16 cellular contexts compared by ENCODE assay signal in genomic region chr20:47974234-47974878, GRCh38.
DNase-seq lines count a peak whose midpoint lies in the region; ATAC-seq and TF ChIP-seq lines count a peak whose summit lies in the region.
"Had no signal": no experiment of that assay in that cellular context is flagged by ENCODE, and none has a peak within 500 bp of the region (broad histone marks: within the 10 kb centered on the region; RNA-seq: fewer than 3 reads in every experiment).

No MANE protein-coding gene starts in this region.

- no peak overlapping the region for H3K4me2 ChIP-seq in trophoblast cell (ENCODE audit: low read length)

- no peak overlapping the region for H3K9ac ChIP-seq in trophoblast cell (ENCODE audit: low read length)

- no peak overlapping the region for H3K18ac ChIP-seq in trophoblast cell (ENCODE audit: low read length)

- peak; percentile 16 for DNase-seq in natural killer cell treated with Interleukin-12 subunit alpha and Interleukin-12 subunit beta and Interleukin-15 and Interleukin-18, amount 100 ng/mL, for 72 hours (ENCODE audit: low spot score)
- no peak for DNase-seq in natural killer cell
- peak; percentile 59 for DNase-seq in chondrocyte (ENCODE audit: low spot score)
- no peak for DNase-seq in trophoblast cell
- no peak for DNase-seq in foreskin keratinocyte
- no peak for DNase-seq in vagina (ENCODE audit: extremely low spot score in 2 of 2)
- DNase-seq in left lung = no peak
- DNase-seq: AML-193; CD4-positive, alpha-beta memory T cell; GOT3; KBM-7; NCI-H1048; NCI-H226; NCI-H526 treated with DMSO at 0.1 percent for 48 hours; SHP77 had no signal

- peak overlapping the region; percentile 21 for H2BK120ac ChIP-seq in trophoblast cell (ENCODE audit: insufficient read depth, low read length, poor library complexity)

- H2BK12ac ChIP-seq in trophoblast cell (ENCODE audit: low read length) = peak overlapping the region; percentile 40

- H2BK5ac ChIP-seq in trophoblast cell (ENCODE audit: low read depth, low read length, poor library complexity) = peak overlapping the region; percentile 4

- H3K79me2 ChIP-seq in trophoblast cell (ENCODE audit: control insufficient read depth, insufficient read depth, low read length, poor library complexity) = no peaks in the 10 kb centered on the region

- no peak overlapping the region for H3K4me3 Mint-ChIP-seq in natural killer cell treated with Interleukin-12 subunit alpha and Interleukin-12 subunit beta and Interleukin-15 and Interleukin-18, amount 100 ng/mL, for 72 hours
- H3K4me3 Mint-ChIP-seq in natural killer cell (no peak overlapping the region), chondrocyte (ENCODE audit: unreplicated experiment) (no peak overlapping the region)

- no peak overlapping the region for H2AFZ ChIP-seq in trophoblast cell (ENCODE audit: insufficient read depth, low read length, poor library complexity)

- H3K36me3 ChIP-seq in trophoblast cell (ENCODE audit: control insufficient read depth in 1 of 2, insufficient read depth in 2 of 2, low read length in 2 of 2) (no peaks in the 10 kb centered on the region), vagina (no peaks in the 10 kb centered on the region), left lung (no peaks in the 10 kb centered on the region)

- H4K12ac ChIP-seq in trophoblast cell (ENCODE audit: low read depth, low read length) = no peak overlapping the region

- no peak overlapping the region for H3K27ac Mint-ChIP-seq in natural killer cell treated with Interleukin-12 subunit alpha and Interleukin-12 subunit beta and Interleukin-15 and Interleukin-18, amount 100 ng/mL, for 72 hours
- no peak overlapping the region for H3K27ac Mint-ChIP-seq in natural killer cell
- no peak overlapping the region for H3K27ac Mint-ChIP-seq in chondrocyte (ENCODE audit: unreplicated experiment)
- H3K27ac Mint-ChIP-seq: CD4-positive, alpha-beta memory T cell had no signal

- H3K4me1 ChIP-seq in trophoblast cell (ENCODE audit: control insufficient read depth in 1 of 2, insufficient read depth in 2 of 2, low read length in 2 of 2) (peaks cover 18 to 35% of the 10 kb centered on the region in 2 experiments), foreskin keratinocyte (no peaks in the 10 kb centered on the region), vagina (peaks cover 22% of the 10 kb centered on the region), left lung (peaks cover 0 to 9% of the 10 kb centered on the region in 2 donors)

- peak overlapping the region; percentile 18 for H2AK5ac ChIP-seq in trophoblast cell (ENCODE audit: low read length)

- H3K23ac ChIP-seq in trophoblast cell (ENCODE audit: low read length) = no peak overlapping the region

- H3K27ac ChIP-seq in trophoblast cell (ENCODE audit: low read depth, low read length) (no peak overlapping the region), foreskin keratinocyte (no peak overlapping the region), vagina (no peak overlapping the region), left lung (no peak overlapping the region)

- intact Hi-C loops in natural killer cell (cut with micrococcal nuclease) = no loop called here
- intact Hi-C loops in vagina (cut with DNase I) = no loop called here
- intact Hi-C loops in left lung (cut with DNase I) = no loop called here

- H4K8ac ChIP-seq in trophoblast cell (ENCODE audit: low read depth, low read length) = no peak overlapping the region

- no peak overlapping the region for H3K4ac ChIP-seq in trophoblast cell (ENCODE audit: low read depth, low read length)

- no peaks in the 10 kb centered on the region for H3K36me3 Mint-ChIP-seq in natural killer cell treated with Interleukin-12 subunit alpha and Interleukin-12 subunit beta and Interleukin-15 and Interleukin-18, amount 100 ng/mL, for 72 hours
- no peaks in the 10 kb centered on the region for H3K36me3 Mint-ChIP-seq in natural killer cell
- H3K36me3 Mint-ChIP-seq in chondrocyte (ENCODE audit: low read depth) = no peaks in the 10 kb centered on the region
- H3K36me3 Mint-ChIP-seq: CD4-positive, alpha-beta memory T cell had no signal

- no peaks in the 10 kb centered on the region for H3K4me1 Mint-ChIP-seq in natural killer cell treated with Interleukin-12 subunit alpha and Interleukin-12 subunit beta and Interleukin-15 and Interleukin-18, amount 100 ng/mL, for 72 hours (ENCODE audit: low read depth in 2 of 2)
- no peaks in the 10 kb centered on the region for H3K4me1 Mint-ChIP-seq in natural killer cell
- peaks cover 40% of the 10 kb centered on the region for H3K4me1 Mint-ChIP-seq in chondrocyte (ENCODE audit: low read depth)

- H3K9me3 Mint-ChIP-seq in natural killer cell treated with Interleukin-12 subunit alpha and Interleukin-12 subunit beta and Interleukin-15 and Interleukin-18, amount 100 ng/mL, for 72 hours = no peaks in the 10 kb centered on the region
- H3K9me3 Mint-ChIP-seq in natural killer cell = no peaks in the 10 kb centered on the region
- H3K9me3 Mint-ChIP-seq in chondrocyte (ENCODE audit: low read depth) = no peaks in the 10 kb centered on the region
- H3K9me3 Mint-ChIP-seq: CD4-positive, alpha-beta memory T cell had no signal

- H3K14ac ChIP-seq in trophoblast cell (ENCODE audit: low read length) = peak overlapping the region; percentile 32

- peaks cover 8% of the 10 kb centered on the region for H3K79me1 ChIP-seq in trophoblast cell (ENCODE audit: low read length)

- H4K91ac ChIP-seq in trophoblast cell (ENCODE audit: low read depth, low read length) = peak overlapping the region; percentile 13

- no CpG with 5 or more reads among the region's 8 CpGs for WGBS in trophoblast cell (ENCODE audit: extremely low coverage, insufficient coverage, insufficient read length)

- no peak overlapping the region for H3K4me3 ChIP-seq in trophoblast cell (ENCODE audit: low read depth, low read length)
- no peak overlapping the region for H3K4me3 ChIP-seq in vagina
- no peak overlapping the region for H3K4me3 ChIP-seq in left lung

- H3K9me3 ChIP-seq in trophoblast cell (ENCODE audit: insufficient read depth, low read depth, low read length) (no peaks in the 10 kb centered on the region), vagina (no peaks in the 10 kb centered on the region), left lung (no peaks in the 10 kb centered on the region)

- TF ChIP-seq CTCF in natural killer cell (IDR thresholded peaks at IDR 0.05) (no peak), chondrocyte (IDR thresholded peaks at IDR 0.05) (no peak), foreskin keratinocyte (conservative IDR thresholded peaks at IDR 0.05) (no peak), vagina (IDR thresholded peaks at IDR 0.05) (no peak), left lung (IDR thresholded peaks at IDR 0.05) (no peak)

- H3K27me3 ChIP-seq in trophoblast cell (ENCODE audit: insufficient read depth, low read length) (no peaks in the 10 kb centered on the region), foreskin keratinocyte (no peaks in the 10 kb centered on the region), vagina (no peaks in the 10 kb centered on the region), left lung (peaks cover 0 to 19% of the 10 kb centered on the region in 2 donors)

- ATAC-seq in natural killer cell treated with Interleukin-12 subunit alpha and Interleukin-12 subunit beta and Interleukin-15 and Interleukin-18, amount 100 ng/mL, for 72 hours = no peak
- ATAC-seq in natural killer cell (no peak), HG03039 (IDR thresholded peaks at IDR 0.05; ENCODE audit: unreplicated experiment) (no peak), foreskin keratinocyte (no peak), left lung (no peak)

- TF ChIP-seq POLR2A in vagina (IDR thresholded peaks at IDR 0.05) = no peak

- peaks cover 16 to 20% of the 10 kb centered on the region in 2 donors for H3K27me3 Mint-ChIP-seq in natural killer cell treated with Interleukin-12 subunit alpha and Interleukin-12 subunit beta and Interleukin-15 and Interleukin-18, amount 100 ng/mL, for 72 hours
- H3K27me3 Mint-ChIP-seq in natural killer cell (ENCODE audit: low read depth in 2 of 2) = peaks cover 13% of the 10 kb centered on the region in 2 donors
- H3K27me3 Mint-ChIP-seq in chondrocyte (ENCODE audit: low read depth) = peaks cover 11% of the 10 kb centered on the region

Comparison
In these comparisons a context has a peak if more than half of its experiments do, and no peak if none do; other contexts are left out.
1. DNase-seq: peak in natural killer cell treated with Interleukin-12 subunit alpha and Interleukin-12 subunit beta and Interleukin-15 and Interleukin-18, amount 100 ng/mL, for 72 hours (single experiment) and chondrocyte (single experiment); none in natural killer cell (single experiment), trophoblast cell (0 of 2), foreskin keratinocyte (0 of 2), vagina (0 of 2) and left lung (0 of 2).